In genomic region chr6:27601668-27602254, GRCh38 we compare ENCODE assay signal across 1 cellular context.
TF ChIP-seq lines count a peak whose summit lies in the region.

No MANE protein-coding gene starts in this region.

TF ChIP-seq in K562, 482 proteins besides CTCF, POLR2A, EP300 and RAD21 (continued from another document and continues in another):
- TF ChIP-seq DPF2 (IDR thresholded peaks at IDR 0.05) (peak; percentile 44; the same call in 1 of the 2 replicates), RBM15 (IDR thresholded peaks at IDR 0.05; ENCODE audit: insufficient read depth, low read length) (no peak), RCOR1 (IDR thresholded peaks at IDR 0.05; ENCODE audit: borderline replicate concordance in 1 of 2, low read depth in 2 of 2, low read length in 2 of 2) (peak in 1 of 2 experiments; percentile 36; a peak in 1 of 4 replicates), ASH1L (IDR thresholded peaks at IDR 0.05; ENCODE audit: borderline replicate concordance, low read depth, partially characterized antibody) (peak; percentile 9), JUN (IDR thresholded peaks at IDR 0.05; ENCODE audit: borderline replicate concordance, low read depth, low read length) (no peak), JUN (CRISPR knock-in tag; IDR thresholded peaks at IDR 0.05; ENCODE audit: borderline replicate concordance) (no peak), BRD4 (IDR thresholded peaks at IDR 0.05) (peak; percentile 85; the same call in 1 of the 2 replicates), PTTG1 (tag; IDR thresholded peaks at IDR 0.05; ENCODE audit: low read depth) (no peak), MAFG (tag; conservative IDR thresholded peaks at IDR 0.05) (0 out of 2 replicates have a peak, but pooled peaks have one; percentile 13), PHF21A (IDR thresholded peaks at IDR 0.05; ENCODE audit: borderline replicate concordance, low read depth) (no peak), ZNF561 (CRISPR knock-in tag; conservative IDR thresholded peaks at IDR 0.05) (no peak), STAT5B (CRISPR knock-in tag; IDR thresholded peaks at IDR 0.05) (no peak), GTF2A2 (tag; IDR thresholded peaks at IDR 0.05) (0 out of 2 replicates have a peak, but pooled peaks have one; percentile 31), SMARCA4 (IDR thresholded peaks at IDR 0.05) (peak; percentile 53; the same call in 1 of the 2 replicates), RNF219 (CRISPR knock-in tag; IDR thresholded peaks at IDR 0.05) (no peak), CBX1 (IDR thresholded peaks at IDR 0.05; ENCODE audit: low read depth) (0 out of 2 replicates have a peak, but pooled peaks have one; percentile 6), ATF3 (IDR thresholded peaks at IDR 0.05) (peak; percentile 86), ATF3 (CRISPR knock-in tag; conservative IDR thresholded peaks at IDR 0.05) (no peak), RBFOX2 (IDR thresholded peaks at IDR 0.05; ENCODE audit: low read depth, low read length) (peak; percentile 58), SIRT6 (IDR thresholded peaks at IDR 0.05; ENCODE audit: low read depth, low read length) (no peak), RBBP5 (IDR thresholded peaks at IDR 0.05; ENCODE audit: borderline replicate concordance, insufficient read depth, low read length, poor library complexity, severe bottlenecking) (peak; percentile 50), EHMT2 (IDR thresholded peaks at IDR 0.05) (no peak), ZNF24 (IDR thresholded peaks at IDR 0.05) (no peak), FOXA3 (CRISPR knock-in tag; conservative IDR thresholded peaks at IDR 0.05 in 1 of 2, IDR thresholded peaks at IDR 0.05 in 1 of 2) (peak in 1 of 2 experiments; percentile 5; a peak in 1 of 4 replicates), GABPA (tag; conservative IDR thresholded peaks at IDR 0.05; ENCODE audit: low read depth) (0 out of 2 replicates have a peak, but pooled peaks have one; percentile 26), HDAC3 (IDR thresholded peaks at IDR 0.05; ENCODE audit: borderline replicate concordance, partially characterized antibody) (peak; percentile 37), U2AF2 (optimal IDR thresholded peaks at IDR 0.05; ENCODE audit: low read depth, low read length) (no peak), ARNT (IDR thresholded peaks at IDR 0.05) (0 out of 4 replicates have a peak, but pooled peaks of 1 of the 2 experiments have one; percentile 15), KDM4B (IDR thresholded peaks at IDR 0.05; ENCODE audit: borderline replicate concordance in 2 of 2, low read depth in 1 of 2) (no peak), NR1H2 (CRISPR knock-in tag; IDR thresholded peaks at IDR 0.05) (no peak), KAT2B (IDR thresholded peaks at IDR 0.05; ENCODE audit: low read depth, low read length) (no peak), KLF10 (CRISPR knock-in tag; IDR thresholded peaks at IDR 0.05) (no peak), ESRRA (IDR thresholded peaks at IDR 0.05; ENCODE audit: borderline replicate concordance, low read depth) (peak; percentile 97), TEAD1 (CRISPR knock-in tag; IDR thresholded peaks at IDR 0.05) (0 out of 4 replicates have a peak, but pooled peaks of 1 of the 2 experiments have one; percentile 14), KDM1A (IDR thresholded peaks at IDR 0.05) (peak in 1 of 2 experiments; percentile 21; a peak in 1 of 4 replicates), ZFPM2 (CRISPR knock-in tag; IDR thresholded peaks at IDR 0.05) (no peak), MTA2 (IDR thresholded peaks at IDR 0.05; ENCODE audit: low read depth) (0 out of 2 replicates have a peak, but pooled peaks have one; percentile 42), CC2D1A (IDR thresholded peaks at IDR 0.05) (no peak), E2F4 (CRISPR knock-in tag; IDR thresholded peaks at IDR 0.05; ENCODE audit: low read depth) (no peak), NCOA4 (IDR thresholded peaks at IDR 0.05; ENCODE audit: partially characterized antibody) (peak; percentile 65), MLLT1 (IDR thresholded peaks at IDR 0.05) (peak in 1 of 2 experiments; percentile 59; a peak in 1 of 4 replicates), ZFX (CRISPR knock-in tag; IDR thresholded peaks at IDR 0.05) (0 out of 2 replicates have a peak, but pooled peaks have one; percentile 11), LEF1 (IDR thresholded peaks at IDR 0.05) (peak; percentile 55; the same call in 1 of the 2 replicates), TAF7 (tag; IDR thresholded peaks at IDR 0.05) (peak; percentile 52; the same call in 1 of the 2 replicates), CSDE1 (IDR thresholded peaks at IDR 0.05) (no peak), PHF8 (IDR thresholded peaks at IDR 0.05; ENCODE audit: borderline replicate concordance, low read length) (peak; percentile 21; the same call in 1 of the 2 replicates), L3MBTL2 (IDR thresholded peaks at IDR 0.05) (peak; percentile 53), XRCC3 (IDR thresholded peaks at IDR 0.05) (no peak), ZNF57 (CRISPR knock-in tag; IDR thresholded peaks at IDR 0.05) (no peak), KLF16 (IDR thresholded peaks at IDR 0.05) (no peak), PML (IDR thresholded peaks at IDR 0.05; ENCODE audit: low read length) (peak; percentile 23; the same call in 1 of the 2 replicates), COPS2 (conservative IDR thresholded peaks at IDR 0.05) (no peak), SMARCE1 (IDR thresholded peaks at IDR 0.05) (peak; percentile 53; the same call in 1 of the 2 replicates), ETS2 (tag; IDR thresholded peaks at IDR 0.05; ENCODE audit: borderline replicate concordance, poor library complexity, severe bottlenecking) (no peak), ZNF316 (IDR thresholded peaks at IDR 0.05) (no peak), PHB2 (IDR thresholded peaks at IDR 0.05; ENCODE audit: low read depth) (no peak), TEAD4 (IDR thresholded peaks at IDR 0.05; ENCODE audit: low read length) (no peak), TEAD4 (CRISPR knock-in tag; IDR thresholded peaks at IDR 0.05; ENCODE audit: borderline replicate concordance) (no peak), SNIP1 (IDR thresholded peaks at IDR 0.05; ENCODE audit: low read depth) (0 out of 2 replicates have a peak, but pooled peaks have one; percentile 35), EWSR1 (IDR thresholded peaks at IDR 0.05; ENCODE audit: borderline replicate concordance, low read depth, partially characterized antibody) (no peak), XRCC4 (IDR thresholded peaks at IDR 0.05; ENCODE audit: extremely low read depth, insufficient read depth, insufficient read length) (no peak), PATZ1 (CRISPR knock-in tag; IDR thresholded peaks at IDR 0.05; ENCODE audit: borderline replicate concordance) (no peak)
- TF ChIP-seq, protein P1, sequence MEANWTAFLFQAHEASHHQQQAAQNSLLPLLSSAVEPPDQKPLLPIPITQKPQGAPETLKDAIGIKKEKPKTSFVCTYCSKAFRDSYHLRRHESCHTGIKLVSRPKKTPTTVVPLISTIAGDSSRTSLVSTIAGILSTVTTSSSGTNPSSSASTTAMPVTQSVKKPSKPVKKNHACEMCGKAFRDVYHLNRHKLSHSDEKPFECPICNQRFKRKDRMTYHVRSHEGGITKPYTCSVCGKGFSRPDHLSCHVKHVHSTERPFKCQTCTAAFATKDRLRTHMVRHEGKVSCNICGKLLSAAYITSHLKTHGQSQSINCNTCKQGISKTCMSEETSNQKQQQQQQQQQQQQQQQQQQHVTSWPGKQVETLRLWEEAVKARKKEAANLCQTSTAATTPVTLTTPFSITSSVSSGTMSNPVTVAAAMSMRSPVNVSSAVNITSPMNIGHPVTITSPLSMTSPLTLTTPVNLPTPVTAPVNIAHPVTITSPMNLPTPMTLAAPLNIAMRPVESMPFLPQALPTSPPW (CRISPR knock-in tag; IDR thresholded peaks at IDR 0.05), result peak; percentile 81
- TF ChIP-seq, protein P2, sequence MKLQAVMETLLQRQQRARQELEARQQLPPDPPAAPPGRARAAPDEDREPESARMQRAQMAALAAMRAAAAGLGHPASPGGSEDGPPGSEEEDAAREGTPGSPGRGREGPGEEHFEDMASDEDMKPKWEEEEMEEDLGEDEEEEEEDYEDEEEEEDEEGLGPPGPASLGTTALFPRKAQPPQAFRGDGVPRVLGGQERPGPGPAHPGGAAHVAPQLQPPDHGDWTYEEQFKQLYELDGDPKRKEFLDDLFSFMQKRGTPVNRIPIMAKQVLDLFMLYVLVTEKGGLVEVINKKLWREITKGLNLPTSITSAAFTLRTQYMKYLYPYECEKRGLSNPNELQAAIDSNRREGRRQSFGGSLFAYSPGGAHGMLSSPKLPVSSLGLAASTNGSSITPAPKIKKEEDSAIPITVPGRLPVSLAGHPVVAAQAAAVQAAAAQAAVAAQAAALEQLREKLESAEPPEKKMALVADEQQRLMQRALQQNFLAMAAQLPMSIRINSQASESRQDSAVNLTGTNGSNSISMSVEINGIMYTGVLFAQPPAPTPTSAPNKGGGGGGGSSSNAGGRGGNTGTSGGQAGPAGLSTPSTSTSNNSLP (IDR thresholded peaks at IDR 0.05; ENCODE audit: borderline replicate concordance, low read depth, low read length), result no peak
- TF ChIP-seq, protein P3, sequence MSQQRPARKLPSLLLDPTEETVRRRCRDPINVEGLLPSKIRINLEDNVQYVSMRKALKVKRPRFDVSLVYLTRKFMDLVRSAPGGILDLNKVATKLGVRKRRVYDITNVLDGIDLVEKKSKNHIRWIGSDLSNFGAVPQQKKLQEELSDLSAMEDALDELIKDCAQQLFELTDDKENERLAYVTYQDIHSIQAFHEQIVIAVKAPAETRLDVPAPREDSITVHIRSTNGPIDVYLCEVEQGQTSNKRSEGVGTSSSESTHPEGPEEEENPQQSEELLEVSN (IDR thresholded peaks at IDR 0.05; ENCODE audit: borderline replicate concordance in 1 of 2, extremely low read depth in 1 of 2, insufficient read depth in 1 of 2, insufficient read length in 1 of 2, low read depth in 1 of 2, low read length in 1 of 2, poor library complexity in 1 of 2, severe bottlenecking in 1 of 2), result peak in 1 of 2 experiments; percentile 50
- TF ChIP-seq, protein P4, sequence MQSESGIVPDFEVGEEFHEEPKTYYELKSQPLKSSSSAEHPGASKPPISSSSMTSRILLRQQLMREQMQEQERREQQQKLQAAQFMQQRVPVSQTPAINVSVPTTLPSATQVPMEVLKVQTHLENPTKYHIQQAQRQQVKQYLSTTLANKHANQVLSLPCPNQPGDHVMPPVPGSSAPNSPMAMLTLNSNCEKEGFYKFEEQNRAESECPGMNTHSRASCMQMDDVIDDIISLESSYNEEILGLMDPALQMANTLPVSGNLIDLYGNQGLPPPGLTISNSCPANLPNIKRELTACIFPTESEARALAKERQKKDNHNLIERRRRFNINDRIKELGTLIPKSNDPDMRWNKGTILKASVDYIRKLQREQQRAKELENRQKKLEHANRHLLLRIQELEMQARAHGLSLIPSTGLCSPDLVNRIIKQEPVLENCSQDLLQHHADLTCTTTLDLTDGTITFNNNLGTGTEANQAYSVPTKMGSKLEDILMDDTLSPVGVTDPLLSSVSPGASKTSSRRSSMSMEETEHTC (IDR thresholded peaks at IDR 0.05), result no peak
